ENCODE assay signal across 27 cellular contexts in genomic region chr7:134289423-134289822, GRCh38. TPM values are rescaled to one million over a fixed set of nuclear protein-coding genes. Genes with fewer than 3 reads are reported as not detected.
DNase-seq lines count a peak whose midpoint lies in the region; ATAC-seq and TF ChIP-seq lines count a peak whose summit lies in the region.
"Had no signal": no experiment of that assay in that cellular context is flagged by ENCODE, and none has a peak within 500 bp of the region (broad histone marks: within the 10 kb centered on the region; RNA-seq: fewer than 3 reads in every experiment).

No MANE protein-coding gene starts in this region.

- DNase-seq in GM03348 (ENCODE audit: low spot score), result peak; percentile 26
- no peak for DNase-seq in adipocyte (ENCODE audit: low read depth)
- DNase-seq in midbrain (lab: John Stamatoyannopoulos, UW), result peak; percentile 9
- DNase-seq in superior temporal gyrus (ENCODE audit: extremely low spot score), result peak; percentile 67
- DNase-seq in CD14-positive monocyte (ENCODE audit: low spot score), result no peak
- no peak for DNase-seq in SK-N-SH
- no peak for DNase-seq in SKM-1 treated with dmso at 0.1 percent for 144 hours (lab: John Stamatoyannopoulos, UW; ENCODE audit: unreplicated experiment)
- DNase-seq: activated CD4-positive, alpha-beta T cell treated with anti-CD3 and anti-CD28 coated beads, Interleukin-2, amount 50 U/mL, for 1 hour; activated CD8-positive, alpha-beta memory T cell treated with anti-CD3 and anti-CD28 coated beads, Interleukin-2, amount 50 U/mL, for 48 hours; activated naive CD8-positive, alpha-beta T cell treated with anti-CD3 and anti-CD28 coated beads, Interleukin-2, amount 50 U/mL, for 24 hours; brain microvascular endothelial cell; colonic mucosa; COR-L47; foreskin keratinocyte; lower lobe of right lung; MV-4-11; naive B cell; NCI-H1694; NCI-H2227 treated with DMSO at 0.1 percent for 48 hours; PC-9; stimulated activated CD4-positive, alpha-beta T cell treated with anti-CD3 and anti-CD28 coated beads, Interleukin-2, amount 100 ng/mL, for 24 hours; stimulated activated naive B cell treated with anti-CD40 and anti-IgM and Interleukin-4, amounts not matched to agents 10 μg/mL and 1 μg/mL and 100 μg/mL, for 72 hours; transverse colon had no signal

- intact Hi-C loops in CD14-positive monocyte (cut with micrococcal nuclease), result no loop called here

- H3K36me3 Mint-ChIP-seq in CD14-positive monocyte, result peaks cover 11 to 13% of the 10 kb centered on the region in 2 donors

- TF ChIP-seq RAD21 in SK-N-SH (IDR thresholded peaks at IDR 0.05; ENCODE audit: low read length), result no peak

- no peak for TF ChIP-seq EP300 in SK-N-SH (IDR thresholded peaks at IDR 0.05; ENCODE audit: borderline replicate concordance in 1 of 2, low read depth in 1 of 2, low read length in 1 of 2)

- peak overlapping the region; percentile 60 for H3K4me3 ChIP-seq in adipocyte (ENCODE audit: low read length)
- no peak overlapping the region for H3K4me3 ChIP-seq in SK-N-SH (ENCODE audit: low read depth in 2 of 2, low read length in 1 of 2)
- H3K4me3 ChIP-seq: colonic mucosa, lower lobe of right lung, PC-9, skin epidermis, transverse colon had no signal

- no peaks in the 10 kb centered on the region for H4K20me1 ChIP-seq in SK-N-SH (ENCODE audit: insufficient read depth)

- H3K27ac Mint-ChIP-seq in CD14-positive monocyte, result no peak overlapping the region
- H3K27ac Mint-ChIP-seq: activated naive CD8-positive, alpha-beta T cell treated with anti-CD3 and anti-CD28 coated beads, Interleukin-2, amount 50 U/mL, for 24 hours; stimulated activated naive B cell treated with anti-CD40 and anti-IgM and Interleukin-4, amounts not matched to agents 10 μg/mL and 1 μg/mL and 100 μg/mL, for 72 hours; T-helper 1 cell treated with Interleukin-12 subunit alpha and Interleukin-12 subunit beta and Interleukin-4 antibody, amounts not matched to agents 30 μg/mL and 1 μg/mL, for 36 hours had no signal

- H3K9me3 ChIP-seq in adipocyte (ENCODE audit: control insufficient read depth, low read length) (no peaks in the 10 kb centered on the region), SK-N-SH (no peaks in the 10 kb centered on the region)
- H3K9me3 ChIP-seq: colonic mucosa, lower lobe of right lung, transverse colon had no signal

- H3K9ac ChIP-seq in adipocyte (ENCODE audit: low read length) (peak overlapping the region; percentile 26), SK-N-SH (no peak overlapping the region)
- H3K9ac ChIP-seq: parathyroid adenoma had no signal

- H3K4me1 Mint-ChIP-seq in CD14-positive monocyte, result peaks cover 32% of the 10 kb centered on the region

- H3K4me3 Mint-ChIP-seq in CD14-positive monocyte, result no peak overlapping the region
- H3K4me3 Mint-ChIP-seq: activated naive CD8-positive, alpha-beta T cell treated with anti-CD3 and anti-CD28 coated beads, Interleukin-2, amount 50 U/mL, for 24 hours; naive B cell; stimulated activated naive B cell treated with anti-CD40 and anti-IgM and Interleukin-4, amounts not matched to agents 10 μg/mL and 1 μg/mL and 100 μg/mL, for 72 hours; T-helper 1 cell treated with Interleukin-12 subunit alpha and Interleukin-12 subunit beta and Interleukin-4 antibody, amounts not matched to agents 30 μg/mL and 1 μg/mL, for 36 hours had no signal

- H3K4me1 ChIP-seq in adipocyte (ENCODE audit: control insufficient read depth, insufficient read depth, low read length), result peaks cover 14% of the 10 kb centered on the region
- peaks cover 0 to 5% of the 10 kb centered on the region in 2 experiments; a peak in 2 of 4 replicates for H3K4me1 ChIP-seq in SK-N-SH (ENCODE audit: control insufficient read depth in 1 of 2, insufficient read depth in 2 of 2, low read depth in 1 of 2, low read length in 1 of 2)
- H3K4me1 ChIP-seq: colonic mucosa, lower lobe of right lung, parathyroid adenoma, transverse colon had no signal

- no peak overlapping the region for H2AFZ ChIP-seq in SK-N-SH (ENCODE audit: low read depth)
- H2AFZ ChIP-seq: parathyroid adenoma, PC-9 had no signal

- no peaks in the 10 kb centered on the region for H3F3A ChIP-seq in SK-N-SH (replicated peaks; ENCODE audit: insufficient read depth)

- ATAC-seq in HG02973 (IDR thresholded peaks at IDR 0.05; ENCODE audit: unreplicated experiment), result no peak
- ATAC-seq: activated naive CD8-positive, alpha-beta T cell treated with anti-CD3 and anti-CD28 coated beads, Interleukin-2, amount 50 U/mL, for 24 hours; lower lobe of right lung; stimulated activated naive B cell treated with anti-CD40 and anti-IgM and Interleukin-4, amounts not matched to agents 10 μg/mL and 1 μg/mL and 100 μg/mL, for 72 hours had no signal

- 96% methylated on average over 7 of the region's 7 CpGs for WGBS in SK-N-SH (ENCODE audit: low lambda C conversion rate)

- H3K36me3 ChIP-seq in adipocyte (ENCODE audit: control insufficient read depth, insufficient read depth, low read length, severe bottlenecking) (peaks cover 5% of the 10 kb centered on the region), SK-N-SH (replicated peaks in 1 of 2; ENCODE audit: control insufficient read depth in 1 of 2, insufficient read depth in 2 of 2, low read length in 1 of 2) (peaks cover 9 to 32% of the 10 kb centered on the region in 2 experiments)
- H3K36me3 ChIP-seq: brain microvascular endothelial cell, colonic mucosa, transverse colon had no signal

- H3K27ac ChIP-seq in SK-N-SH (ENCODE audit: low read depth in 2 of 2, low read length in 1 of 2), result no peak overlapping the region
- H3K27ac ChIP-seq: brain microvascular endothelial cell, colonic mucosa, foreskin keratinocyte, lower lobe of right lung, parathyroid adenoma, PC-9, skin epidermis, transverse colon had no signal

- peaks cover 5% of the 10 kb centered on the region for H3K27me3 ChIP-seq in adipocyte (replicated peaks; ENCODE audit: control insufficient read depth, insufficient read depth, low read length)
- no peaks in the 10 kb centered on the region for H3K27me3 ChIP-seq in SK-N-SH (ENCODE audit: insufficient read depth)
- H3K27me3 ChIP-seq: brain microvascular endothelial cell, colonic mucosa, foreskin keratinocyte, transverse colon had no signal

- no peaks in the 10 kb centered on the region for H3K79me2 ChIP-seq in SK-N-SH (ENCODE audit: insufficient read depth)
- H3K79me2 ChIP-seq: parathyroid adenoma had no signal

- CTCF ChIA-PET in SK-N-SH (lab: Yijun Ruan, JAX), result interaction anchor here (0.8 to 1.1 kb wide), 3 partner anchors 10 to 28 kb away, joined by 3 to 4 read pairs (median 4); partner anchors contain the start of gene SLC35B4

- H3K27me3 Mint-ChIP-seq in CD14-positive monocyte (ENCODE audit: low read depth in 3 of 3), result peaks cover 0 to 3% (median 3%) of the 10 kb centered on the region in 3 donors
- H3K27me3 Mint-ChIP-seq: activated naive CD8-positive, alpha-beta T cell treated with anti-CD3 and anti-CD28 coated beads, Interleukin-2, amount 50 U/mL, for 24 hours; naive B cell; stimulated activated naive B cell treated with anti-CD40 and anti-IgM and Interleukin-4, amounts not matched to agents 10 μg/mL and 1 μg/mL and 100 μg/mL, for 72 hours had no signal

- H3K4me2 ChIP-seq in SK-N-SH, result no peak overlapping the region
- H3K4me2 ChIP-seq: PC-9 had no signal

- TF ChIP-seq CTCF in CD14-positive monocyte (IDR thresholded peaks at IDR 0.05) (no peak), SK-N-SH (IDR thresholded peaks at IDR 0.05) (no peak)

- no peaks in the 10 kb centered on the region for H3K9me2 ChIP-seq in SK-N-SH

- POLR2A ChIA-PET in SK-N-SH (lab: Yijun Ruan, JAX), result interaction anchor here (0.9 kb wide), 1 partner anchor 9 kb away, joined by 5 read pairs; no protein-coding TSS in a partner anchor

- peaks cover 0 to 4% (median 2%) of the 10 kb centered on the region in 7 donors for H3K9me3 Mint-ChIP-seq in CD14-positive monocyte
- H3K9me3 Mint-ChIP-seq: activated naive CD8-positive, alpha-beta T cell treated with anti-CD3 and anti-CD28 coated beads, Interleukin-2, amount 50 U/mL, for 24 hours; naive B cell; T-helper 1 cell treated with Interleukin-12 subunit alpha and Interleukin-12 subunit beta and Interleukin-4 antibody, amounts not matched to agents 30 μg/mL and 1 μg/mL, for 36 hours had no signal

TF ChIP-seq in SK-N-SH, 30 proteins besides CTCF, POLR2A, EP300 and RAD21 (continues in another document):
- no peak for TF ChIP-seq CHD2 (IDR thresholded peaks at IDR 0.05; ENCODE audit: low read length, partially characterized antibody)
- no peak for TF ChIP-seq SIN3A (IDR thresholded peaks at IDR 0.05; ENCODE audit: borderline replicate concordance, low read depth, low read length)
- TF ChIP-seq FOXM1 (IDR thresholded peaks at IDR 0.05; ENCODE audit: low read depth), result no peak
- no peak for TF ChIP-seq POLR2AphosphoS5 (IDR thresholded peaks at IDR 0.05; ENCODE audit: low read depth, low read length)
- no peak for TF ChIP-seq YY1 (IDR thresholded peaks at IDR 0.05; ENCODE audit: low read depth)
- TF ChIP-seq NFIC (IDR thresholded peaks at IDR 0.05; ENCODE audit: borderline replicate concordance), result no peak
- TF ChIP-seq GATA2 (CRISPR knock-in tag; IDR thresholded peaks at IDR 0.05), result no peak
- TF ChIP-seq PBX3 (IDR thresholded peaks at IDR 0.05), result no peak

RNA-seq across cellular contexts. Expression of gene SLC35B4, which starts 27.3 kb away (rescaled TPM):
- polyA plus RNA-seq in CD14-positive monocyte (10 to 100 TPM; 12.7 to 21.1 TPM), SK-N-SH (2012; rRNA removed) (19.3 and 24.9 TPM in 2 replicates)
- polyA plus RNA-seq in SK-N-SH (2012; cell fraction: cytosol; rRNA removed), result 17.4 and 21.4 TPM in 2 replicates
- 39.8 and 45.2 TPM in 2 replicates for polyA plus RNA-seq in SK-N-SH (2012; cell fraction: nucleus; rRNA removed)

Comparison
In these comparisons a context has a peak if more than half of its experiments do, and no peak if none do; other contexts are left out.
1. DNase-seq: peak in GM03348 (single experiment), midbrain (single experiment) and superior temporal gyrus (single experiment); none in adipocyte (single experiment), CD14-positive monocyte (single experiment), SK-N-SH (single experiment) and SKM-1 treated with dmso at 0.1 percent for 144 hours (single experiment).